In genomic region chr2:2840681-2841300, GRCh38 we compare ENCODE assay signal across 17 cellular contexts.
DNase-seq lines count a peak whose midpoint lies in the region; ATAC-seq and TF ChIP-seq lines count a peak whose summit lies in the region.
"Had no signal": no experiment of that assay in that cellular context is flagged by ENCODE, and none has a peak within 500 bp of the region (broad histone marks: within the 10 kb centered on the region; RNA-seq: fewer than 3 reads in every experiment).

No MANE protein-coding gene starts in this region.

- DNase-seq in activated effector memory CD4-positive, alpha-beta T cell treated with anti-CD3 and anti-CD28 coated beads, Interleukin-2, amount 50 U/mL, for 16 hours: peak; percentile 38
- DNase-seq in activated effector memory CD4-positive, alpha-beta T cell treated with Interleukin-2 at 50 U/mL for 16 hours: no peak
- peak in 6 of 61 donors; percentile 14 to 64 (median 36) for DNase-seq in caudate nucleus (lab: John Stamatoyannopoulos, UW)
- peak; percentile 36 for DNase-seq in occipital lobe (lab: John Stamatoyannopoulos, UW)
- DNase-seq in effector CD8-positive, alpha-beta T cell (lab: John Stamatoyannopoulos, UW): no peak
- no peak for DNase-seq in T-cell
- DNase-seq in glutamatergic neuron: no peak
- DNase-seq: GM23248, Kasumi-1, MM.1S, NCI-H1105, NCI-H82, PC-9 had no signal

- no peaks in the 10 kb centered on the region for H3K36me3 Mint-ChIP-seq in T-cell
- H3K36me3 Mint-ChIP-seq in glutamatergic neuron (ENCODE audit: unreplicated experiment): peaks cover 4% of the 10 kb centered on the region
- H3K36me3 Mint-ChIP-seq: IgD-negative memory B cell had no signal

- no peak overlapping the region for H3K4me3 Mint-ChIP-seq in T-cell
- no peak overlapping the region for H3K4me3 Mint-ChIP-seq in glutamatergic neuron (ENCODE audit: unreplicated experiment)
- H3K4me3 Mint-ChIP-seq: IgD-negative memory B cell had no signal

- H3K27me3 Mint-ChIP-seq in T-cell (peaks cover 0 to 4% of the 10 kb centered on the region in 2 donors), glutamatergic neuron (ENCODE audit: unreplicated experiment) (peaks cover 5% of the 10 kb centered on the region)

- H3K4me1 Mint-ChIP-seq in T-cell (no peaks in the 10 kb centered on the region), glutamatergic neuron (ENCODE audit: low read depth, unreplicated experiment) (peaks cover 7% of the 10 kb centered on the region)

- H3K9me3 Mint-ChIP-seq in T-cell (peaks cover 0 to 13% (median 0%) of the 10 kb centered on the region in 3 donors), glutamatergic neuron (ENCODE audit: unreplicated experiment) (peaks cover 7% of the 10 kb centered on the region)
- H3K9me3 Mint-ChIP-seq: IgD-negative memory B cell had no signal

- no peak overlapping the region for H3K27ac Mint-ChIP-seq in T-cell
- H3K27ac Mint-ChIP-seq in glutamatergic neuron (ENCODE audit: unreplicated experiment): no peak overlapping the region
- H3K27ac Mint-ChIP-seq: IgD-negative memory B cell had no signal

- CTCF ChIA-PET in T-cell (lab: Charles Lee): no interaction called here

- ATAC-seq in T-cell (replicated peaks in 1 of 4): no peak
- ATAC-seq: HCT116 had no signal

- peak overlapping the region; percentile 7 for H3K27ac ChIP-seq in caudate nucleus (ENCODE audit: low read depth, low read length)
- H3K27ac ChIP-seq: C4-2B, GM23248, HL-60, PC-9 had no signal

- POLR2A ChIA-PET in T-cell (lab: Charles Lee): no interaction called here

- TF ChIP-seq CTCF in glutamatergic neuron (IDR thresholded peaks at IDR 0.05; ENCODE audit: partially characterized antibody, unreplicated experiment): no peak

Comparison
In these comparisons a context has a peak if more than half of its experiments do, and no peak if none do; other contexts are left out.
1. DNase-seq: peak in activated effector memory CD4-positive, alpha-beta T cell treated with anti-CD3 and anti-CD28 coated beads, Interleukin-2, amount 50 U/mL, for 16 hours (single experiment) and occipital lobe (single experiment); none in activated effector memory CD4-positive, alpha-beta T cell treated with Interleukin-2 at 50 U/mL for 16 hours (single experiment), effector CD8-positive, alpha-beta T cell (single experiment), T-cell (0 of 34) and glutamatergic neuron (single experiment).